Comparison of ENCODE assay signal across 1 cellular context in genomic region chr1:155636397-155637153, GRCh38.
TF ChIP-seq lines count a peak whose summit lies in the region.

No MANE protein-coding gene starts in this region.

TF ChIP-seq in SK-N-SH treated with all-trans-retinoic acid at 6 μM for 48 hours, 23 proteins besides CTCF, POLR2A, EP300 and RAD21 (continued from another document):
- TF ChIP-seq, protein P1, sequence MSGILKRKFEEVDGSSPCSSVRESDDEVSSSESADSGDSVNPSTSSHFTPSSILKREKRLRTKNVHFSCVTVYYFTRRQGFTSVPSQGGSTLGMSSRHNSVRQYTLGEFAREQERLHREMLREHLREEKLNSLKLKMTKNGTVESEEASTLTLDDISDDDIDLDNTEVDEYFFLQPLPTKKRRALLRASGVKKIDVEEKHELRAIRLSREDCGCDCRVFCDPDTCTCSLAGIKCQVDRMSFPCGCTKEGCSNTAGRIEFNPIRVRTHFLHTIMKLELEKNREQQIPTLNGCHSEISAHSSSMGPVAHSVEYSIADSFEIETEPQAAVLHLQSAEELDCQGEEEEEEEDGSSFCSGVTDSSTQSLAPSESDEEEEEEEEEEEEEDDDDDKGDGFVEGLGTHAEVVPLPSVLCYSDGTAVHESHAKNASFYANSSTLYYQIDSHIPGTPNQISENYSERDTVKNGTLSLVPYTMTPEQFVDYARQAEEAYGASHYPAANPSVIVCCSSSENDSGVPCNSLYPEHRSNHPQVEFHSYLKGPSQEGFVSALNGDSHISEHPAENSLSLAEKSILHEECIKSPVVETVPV (CRISPR knock-in tag; IDR thresholded peaks at IDR 0.05), result no peak
- no peak for TF ChIP-seq BACH2 (CRISPR knock-in tag; IDR thresholded peaks at IDR 0.05; ENCODE audit: borderline replicate concordance)
- TF ChIP-seq RARB (CRISPR knock-in tag; IDR thresholded peaks at IDR 0.05), result no peak
- no peak for TF ChIP-seq ARNTL (CRISPR knock-in tag; IDR thresholded peaks at IDR 0.05; ENCODE audit: borderline replicate concordance, low read depth)
- no peak for TF ChIP-seq ZFP30 (CRISPR knock-in tag; IDR thresholded peaks at IDR 0.05)
- no peak for TF ChIP-seq POU6F1 (CRISPR knock-in tag; IDR thresholded peaks at IDR 0.05; ENCODE audit: borderline replicate concordance, low read depth)
- TF ChIP-seq ZC3H10 (CRISPR knock-in tag; IDR thresholded peaks at IDR 0.05), result no peak
- TF ChIP-seq ZNF8 (CRISPR knock-in tag; IDR thresholded peaks at IDR 0.05), result no peak
- TF ChIP-seq, protein P2, sequence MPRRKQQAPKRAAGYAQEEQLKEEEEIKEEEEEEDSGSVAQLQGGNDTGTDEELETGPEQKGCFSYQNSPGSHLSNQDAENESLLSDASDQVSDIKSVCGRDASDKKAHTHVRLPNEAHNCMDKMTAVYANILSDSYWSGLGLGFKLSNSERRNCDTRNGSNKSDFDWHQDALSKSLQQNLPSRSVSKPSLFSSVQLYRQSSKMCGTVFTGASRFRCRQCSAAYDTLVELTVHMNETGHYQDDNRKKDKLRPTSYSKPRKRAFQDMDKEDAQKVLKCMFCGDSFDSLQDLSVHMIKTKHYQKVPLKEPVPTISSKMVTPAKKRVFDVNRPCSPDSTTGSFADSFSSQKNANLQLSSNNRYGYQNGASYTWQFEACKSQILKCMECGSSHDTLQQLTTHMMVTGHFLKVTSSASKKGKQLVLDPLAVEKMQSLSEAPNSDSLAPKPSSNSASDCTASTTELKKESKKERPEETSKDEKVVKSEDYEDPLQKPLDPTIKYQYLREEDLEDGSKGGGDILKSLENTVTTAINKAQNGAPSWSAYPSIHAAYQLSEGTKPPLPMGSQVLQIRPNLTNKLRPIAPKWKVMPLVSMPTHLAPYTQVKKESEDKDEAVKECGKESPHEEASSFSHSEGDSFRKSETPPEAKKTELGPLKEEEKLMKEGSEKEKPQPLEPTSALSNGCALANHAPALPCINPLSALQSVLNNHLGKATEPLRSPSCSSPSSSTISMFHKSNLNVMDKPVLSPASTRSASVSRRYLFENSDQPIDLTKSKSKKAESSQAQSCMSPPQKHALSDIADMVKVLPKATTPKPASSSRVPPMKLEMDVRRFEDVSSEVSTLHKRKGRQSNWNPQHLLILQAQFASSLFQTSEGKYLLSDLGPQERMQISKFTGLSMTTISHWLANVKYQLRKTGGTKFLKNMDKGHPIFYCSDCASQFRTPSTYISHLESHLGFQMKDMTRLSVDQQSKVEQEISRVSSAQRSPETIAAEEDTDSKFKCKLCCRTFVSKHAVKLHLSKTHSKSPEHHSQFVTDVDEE (CRISPR knock-in tag; IDR thresholded peaks at IDR 0.05), result no peak
